In the genomic region with DNA sequence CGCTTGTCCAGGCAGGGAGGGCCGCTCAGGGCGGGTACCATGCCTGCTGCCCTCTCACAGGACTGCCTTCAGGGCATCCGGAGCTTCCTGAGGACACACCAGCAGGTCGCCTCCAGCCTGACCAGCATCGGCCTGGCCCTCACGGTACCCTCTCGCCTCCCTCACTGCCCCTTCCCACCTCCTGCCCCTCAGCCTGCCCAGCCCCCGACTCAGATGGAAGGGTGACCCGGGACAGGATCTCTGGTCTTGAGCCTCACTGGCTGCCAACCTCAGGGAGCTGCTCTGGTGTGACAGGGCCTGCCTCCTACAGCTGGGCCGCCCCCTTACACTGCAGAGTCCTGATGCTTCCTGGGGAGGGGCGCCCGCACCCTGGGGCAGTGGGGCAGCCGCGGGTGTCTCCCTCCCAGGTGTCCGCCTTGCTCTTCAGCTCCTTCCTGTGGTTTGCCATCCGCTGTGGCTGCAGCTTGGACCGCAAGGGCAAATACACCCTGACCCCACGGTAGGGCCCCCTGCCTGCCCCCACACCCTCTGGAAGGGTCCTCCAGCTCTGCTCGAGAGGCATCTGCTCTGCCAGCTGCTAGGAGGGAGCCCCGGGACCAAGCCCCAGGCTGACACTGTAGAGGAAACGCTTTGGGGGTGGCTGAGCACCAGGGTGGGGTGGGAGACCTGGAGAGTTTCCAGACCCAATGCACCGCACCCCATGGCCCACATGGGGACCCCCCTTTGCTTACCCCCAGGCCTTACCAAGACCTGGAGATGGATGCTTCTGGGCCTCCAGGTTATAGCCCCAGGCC, we compare ENCODE assay signal across 18 cellular contexts. TPM values are rescaled to one million over a fixed set of nuclear protein-coding genes. Genes with fewer than 3 reads are reported as not detected.
DNase-seq lines count a peak whose midpoint lies in the region; ATAC-seq and TF ChIP-seq lines count a peak whose summit lies in the region.
"Had no signal": no experiment of that assay in that cellular context is flagged by ENCODE, and none has a peak within 500 bp of the region (broad histone marks: within the 10 kb centered on the region; RNA-seq: fewer than 3 reads in every experiment).

No MANE protein-coding gene starts in this region.

- no peak overlapping the region for H3K9ac ChIP-seq in stomach smooth muscle (ENCODE audit: low read length in 2 of 2)

- H3K4me3 ChIP-seq in NB4 (ENCODE audit: low read depth, low read length), result no peak overlapping the region
- H3K4me3 ChIP-seq in lower lobe of right lung, result no peak overlapping the region
- no peak overlapping the region for H3K4me3 ChIP-seq in stomach smooth muscle (ENCODE audit: low read length in 2 of 2)
- H3K4me3 ChIP-seq: left lung had no signal

- intact Hi-C loops in lower lobe of right lung (cut with DNase I), result no loop called here

- DNase-seq in NB4 (ENCODE audit: low read depth) (peak; percentile 25), caudate nucleus (lab: John Stamatoyannopoulos, UW) (no peak), lower lobe of right lung (peak; percentile 44), nucleus accumbens (lab: John Stamatoyannopoulos, UW) (no peak), T-helper 2 cell (no peak), T1000 (lab: John Stamatoyannopoulos, UW) (no peak)
- DNase-seq: activated CD4-positive, alpha-beta T cell treated with anti-CD3 and anti-CD28 coated beads for 1 hour; activated naive CD8-positive, alpha-beta T cell treated with anti-CD3 and anti-CD28 coated beads for 36 hours; DND-41; effector memory CD8-positive, alpha-beta T cell; esophagus squamous epithelium; NCI-H1105 treated with DMSO at 0.1 percent for 48 hours; trophoblast cell had no signal

- peak overlapping the region; percentile 77 for H3K27ac ChIP-seq in caudate nucleus (ENCODE audit: low read depth, low read length)
- H3K27ac ChIP-seq in lower lobe of right lung, result no peak overlapping the region
- peak overlapping the region; percentile 88 for H3K27ac ChIP-seq in stomach smooth muscle (ENCODE audit: low read length)

- peaks cover 29% of the 10 kb centered on the region for H3K4me1 ChIP-seq in lower lobe of right lung
- H3K4me1 ChIP-seq in stomach smooth muscle (ENCODE audit: control insufficient read depth, insufficient read depth, low read length), result peaks cover 43% of the 10 kb centered on the region
- H3K4me1 ChIP-seq: Caco-2 had no signal

- peaks cover 5% of the 10 kb centered on the region for H3K9me3 ChIP-seq in lower lobe of right lung
- H3K9me3 ChIP-seq in stomach smooth muscle (ENCODE audit: control insufficient read depth in 2 of 2, low read length in 2 of 2), result peaks cover 0 to 10% of the 10 kb centered on the region in 2 donors
- H3K9me3 ChIP-seq: Caco-2, esophagus squamous epithelium had no signal

- no peaks in the 10 kb centered on the region for H3K36me3 ChIP-seq in lower lobe of right lung
- H3K36me3 ChIP-seq in stomach smooth muscle (ENCODE audit: control insufficient read depth in 2 of 2, insufficient read depth in 2 of 2, low read length in 2 of 2), result no peaks in the 10 kb centered on the region
- H3K36me3 ChIP-seq: esophagus squamous epithelium, left lung had no signal

- TF ChIP-seq POLR2A in NB4 (IDR thresholded peaks at IDR 0.05; ENCODE audit: extremely low read depth, insufficient read length), result no peak

- no peak for ATAC-seq in lower lobe of right lung
- ATAC-seq: effector memory CD8-positive, alpha-beta T cell; stimulated activated memory B cell treated with anti-CD40 and anti-IgM and Interleukin-4, amounts not matched to agents 10 μg/mL and 1 μg/mL and 100 μg/mL, for 72 hours had no signal

- H3K27me3 ChIP-seq in lower lobe of right lung (ENCODE audit: low read depth), result no peaks in the 10 kb centered on the region
- no peaks in the 10 kb centered on the region for H3K27me3 ChIP-seq in stomach smooth muscle (ENCODE audit: control insufficient read depth in 1 of 2, insufficient read depth in 2 of 2, low read length in 2 of 2)
- H3K27me3 ChIP-seq: left lung had no signal

- TF ChIP-seq CTCF in NB4 (IDR thresholded peaks at IDR 0.05; ENCODE audit: low read depth, low read length) (no peak), lower lobe of right lung (IDR thresholded peaks at IDR 0.05) (no peak)

RNA-seq across cellular contexts. Expression of gene TSPAN32, which starts 14.6 kb away (rescaled TPM):
- total RNA-seq in lower lobe of right lung, result 12.5 TPM

RNA-seq across cellular contexts. Expression of gene C11orf21, which starts 14.6 kb away (rescaled TPM):
- 12.1 TPM for total RNA-seq in lower lobe of right lung

RNA-seq across cellular contexts. Expression of gene ASCL2, which starts 46.0 kb away (rescaled TPM):
- 1.7 TPM for total RNA-seq in lower lobe of right lung
- total RNA-seq: RPMI7951 had no signal

Comparison
In these comparisons a context has a peak if more than half of its experiments do, and no peak if none do; other contexts are left out.
1. DNase-seq: peak in NB4 (single experiment) and lower lobe of right lung (single experiment); none in caudate nucleus (0 of 61), nucleus accumbens (0 of 56), T-helper 2 cell (0 of 5) and T1000 (single experiment).